ENCODE assay signal across 8 cellular contexts in the genomic region with DNA sequence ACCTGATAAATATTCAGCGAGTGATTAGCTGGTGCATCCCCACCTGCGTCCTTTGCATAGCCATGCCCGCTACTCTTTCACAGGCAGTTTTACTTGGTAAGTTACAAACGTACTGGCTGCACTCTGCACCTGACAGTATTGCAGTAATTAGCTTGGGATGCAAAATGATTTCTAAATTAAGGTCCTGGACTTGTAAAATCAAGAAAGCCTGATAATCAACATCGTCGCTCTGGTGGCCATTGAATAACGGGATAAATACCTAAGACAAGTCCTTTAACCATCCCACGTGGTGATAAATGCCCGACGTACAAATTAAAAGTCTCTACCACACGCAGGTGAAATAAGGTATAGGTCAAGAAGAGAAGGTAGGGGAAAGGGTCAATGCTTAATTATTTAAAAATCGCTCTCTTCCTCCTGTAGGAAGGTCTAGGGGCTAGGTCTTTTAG. TPM values are rescaled to one million over a fixed set of nuclear protein-coding genes. Genes with fewer than 3 reads are reported as not detected.
DNase-seq lines count a peak whose midpoint lies in the region; ATAC-seq and TF ChIP-seq lines count a peak whose summit lies in the region.

No MANE protein-coding gene starts in this region.

- H3K9ac ChIP-seq in iPS-20b (ENCODE audit: low read depth, low read length) (peak overlapping the region; percentile 41; the same call in 1 of the 2 replicates), stomach smooth muscle (ENCODE audit: low read length in 2 of 2) (peak overlapping the region; percentile 60 to 66)

- H3K4me1 ChIP-seq in iPS-20b (ENCODE audit: insufficient read depth, low read length): peaks cover 21% of the 10 kb centered on the region
- H3K4me1 ChIP-seq in stomach smooth muscle (ENCODE audit: control insufficient read depth, insufficient read depth, low read length): peaks cover 19% of the 10 kb centered on the region

- H3K27ac Mint-ChIP-seq in activated T-helper 1 cell treated with anti-CD3 and anti-CD28 coated beads, Interleukin-12 subunit alpha, Interleukin-12 subunit beta, Interleukin-2, Interleukin-4 antibody, amounts not matched to agents 30 ng/mL and 10 ng/mL and 1 ng/mL, durations not matched to agents 14 hours and 24 hours and 36 hours: peak overlapping the region; percentile 87

- TF ChIP-seq POLR2A in GM18505 (IDR thresholded peaks at IDR 0.05; ENCODE audit: borderline replicate concordance, extremely low read depth, insufficient read depth, insufficient read length): no peak

- peaks cover 42% of the 10 kb centered on the region for H3K4me1 Mint-ChIP-seq in activated T-helper 1 cell treated with anti-CD3 and anti-CD28 coated beads, Interleukin-12 subunit alpha, Interleukin-12 subunit beta, Interleukin-2, Interleukin-4 antibody, amounts not matched to agents 30 ng/mL and 10 ng/mL and 1 ng/mL, durations not matched to agents 14 hours and 24 hours and 36 hours (ENCODE audit: low read depth)

- H3K4me3 ChIP-seq in iPS-20b (ENCODE audit: low read length) (peak overlapping the region; percentile 71), stomach smooth muscle (ENCODE audit: low read length in 2 of 2) (peak overlapping the region; percentile 73 to 81)

- no peaks in the 10 kb centered on the region for H3K9me3 Mint-ChIP-seq in activated T-helper 1 cell treated with anti-CD3 and anti-CD28 coated beads, Interleukin-12 subunit alpha, Interleukin-12 subunit beta, Interleukin-2, Interleukin-4 antibody, amounts not matched to agents 30 ng/mL and 10 ng/mL and 1 ng/mL, durations not matched to agents 14 hours and 24 hours and 36 hours

- H3K36me3 ChIP-seq in iPS-20b (ENCODE audit: insufficient read depth, low read depth, low read length) (no peaks in the 10 kb centered on the region), stomach smooth muscle (ENCODE audit: control insufficient read depth in 2 of 2, insufficient read depth in 2 of 2, low read length in 2 of 2) (no peaks in the 10 kb centered on the region)

- intact Hi-C loops in activated T-helper 1 cell treated with anti-CD3 and anti-CD28 coated beads, Interleukin-12 subunit alpha, Interleukin-12 subunit beta, Interleukin-2, Interleukin-4 antibody, amounts not matched to agents 30 ng/mL and 10 ng/mL and 1 ng/mL, durations not matched to agents 14 hours and 24 hours and 36 hours (cut with micrococcal nuclease): loop anchor here (5.0 to 10.0 kb wide), 4 partner anchors 109 to 1906 kb away; partner anchors contain the start of genes CEP112 and GNA13

- no peak overlapping the region for H3K27ac ChIP-seq in iPS-20b (ENCODE audit: low read length)
- peak overlapping the region; percentile 49 for H3K27ac ChIP-seq in stomach smooth muscle (ENCODE audit: low read length)

- H3K9me3 ChIP-seq in iPS-20b (ENCODE audit: insufficient read depth, low read depth, low read length) (no peaks in the 10 kb centered on the region), stomach smooth muscle (ENCODE audit: control insufficient read depth in 2 of 2, low read length in 2 of 2) (no peaks in the 10 kb centered on the region)

- DNase-seq in NCI-H1417 (lab: John Stamatoyannopoulos, UW) (peak in 2 of 3 experiments; percentile 48 to 59), NCI-H1417 treated with DMSO at 0.1 percent for 48 hours (lab: John Stamatoyannopoulos, UW) (no peak), NCI-H2029 treated with DMSO at 0.1 percent for 48 hours (lab: John Stamatoyannopoulos, UW) (no peak)
- DNase-seq in activated T-helper 1 cell treated with anti-CD3 and anti-CD28 coated beads, Interleukin-12 subunit alpha, Interleukin-12 subunit beta, Interleukin-2, Interleukin-4 antibody, amounts not matched to agents 30 ng/mL and 10 ng/mL and 1 ng/mL, durations not matched to agents 14 hours and 24 hours and 36 hours (ENCODE audit: low spot score): no peak

- H3K4me3 Mint-ChIP-seq in activated T-helper 1 cell treated with anti-CD3 and anti-CD28 coated beads, Interleukin-12 subunit alpha, Interleukin-12 subunit beta, Interleukin-2, Interleukin-4 antibody, amounts not matched to agents 30 ng/mL and 10 ng/mL and 1 ng/mL, durations not matched to agents 14 hours and 24 hours and 36 hours: peak overlapping the region; percentile 88

- H3K27me3 Mint-ChIP-seq in activated T-helper 1 cell treated with anti-CD3 and anti-CD28 coated beads, Interleukin-12 subunit alpha, Interleukin-12 subunit beta, Interleukin-2, Interleukin-4 antibody, amounts not matched to agents 30 ng/mL and 10 ng/mL and 1 ng/mL, durations not matched to agents 14 hours and 24 hours and 36 hours (ENCODE audit: insufficient read depth): peaks cover 9% of the 10 kb centered on the region

- H3K36me3 Mint-ChIP-seq in activated T-helper 1 cell treated with anti-CD3 and anti-CD28 coated beads, Interleukin-12 subunit alpha, Interleukin-12 subunit beta, Interleukin-2, Interleukin-4 antibody, amounts not matched to agents 30 ng/mL and 10 ng/mL and 1 ng/mL, durations not matched to agents 14 hours and 24 hours and 36 hours (ENCODE audit: low read depth): peaks cover 18% of the 10 kb centered on the region

- ATAC-seq in GM21367 (IDR thresholded peaks at IDR 0.05; ENCODE audit: unreplicated experiment) (no peak), GM18505 (IDR thresholded peaks at IDR 0.05; ENCODE audit: unreplicated experiment) (no peak)

- peaks cover 49% of the 10 kb centered on the region for H3K27me3 ChIP-seq in iPS-20b (ENCODE audit: insufficient read depth, low read length)
- H3K27me3 ChIP-seq in stomach smooth muscle (ENCODE audit: control insufficient read depth in 1 of 2, insufficient read depth in 2 of 2, low read length in 2 of 2): no peaks in the 10 kb centered on the region

RNA-seq across cellular contexts. Expression of gene PRKCA, which starts 1.0 kb away (rescaled TPM):
- total RNA-seq in activated T-helper 1 cell treated with anti-CD3 and anti-CD28 coated beads, Interleukin-12 subunit alpha, Interleukin-12 subunit beta, Interleukin-2, Interleukin-4 antibody, amounts not matched to agents 30 ng/mL and 10 ng/mL and 1 ng/mL, durations not matched to agents 14 hours and 24 hours and 36 hours: 155 and 157 TPM in 2 replicates

Comparison
In these comparisons a context has a peak if more than half of its experiments do, and no peak if none do; other contexts are left out.
1. DNase-seq: peak in NCI-H1417 (2 of 3); none in NCI-H1417 treated with DMSO at 0.1 percent for 48 hours (single experiment), activated T-helper 1 cell treated with anti-CD3 and anti-CD28 coated beads, Interleukin-12 subunit alpha, Interleukin-12 subunit beta, Interleukin-2, Interleukin-4 antibody, amounts not matched to agents 30 ng/mL and 10 ng/mL and 1 ng/mL, durations not matched to agents 14 hours and 24 hours and 36 hours (single experiment) and NCI-H2029 treated with DMSO at 0.1 percent for 48 hours (single experiment).